11 cellular contexts compared by ENCODE assay signal in the genomic region with DNA sequence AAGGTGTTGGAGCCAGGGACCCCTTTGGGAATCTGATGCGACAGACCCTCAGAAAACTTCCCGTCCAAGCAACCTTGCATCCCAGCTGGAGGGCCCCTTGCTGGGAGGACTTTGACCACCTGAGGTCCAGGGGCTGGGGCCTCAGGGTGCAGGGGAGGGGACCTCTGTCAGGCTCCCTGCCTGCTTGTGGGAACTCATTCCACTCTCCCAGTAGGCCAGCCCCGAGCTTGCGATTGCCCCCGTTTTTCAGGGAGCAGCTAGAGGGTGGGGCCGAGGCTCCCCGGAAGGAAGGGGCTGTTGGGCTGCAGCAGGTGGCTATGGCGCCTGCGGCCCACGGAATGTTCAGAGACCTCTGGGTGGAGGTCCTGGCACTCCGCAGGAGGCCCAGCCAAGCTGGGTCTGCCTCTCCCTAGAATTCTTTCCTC. TPM values are rescaled to one million over a fixed set of nuclear protein-coding genes. Genes with fewer than 3 reads are reported as not detected.
DNase-seq lines count a peak whose midpoint lies in the region; TF ChIP-seq lines count a peak whose summit lies in the region.
"Had no signal": no experiment of that assay in that cellular context is flagged by ENCODE, and none has a peak within 500 bp of the region (broad histone marks: within the 10 kb centered on the region; RNA-seq: fewer than 3 reads in every experiment).

No MANE protein-coding gene starts in this region.

- no peak for TF ChIP-seq CTCF in Peyer's patch (IDR thresholded peaks at IDR 0.05)
- no peak for TF ChIP-seq CTCF in fibroblast of lung (conservative IDR thresholded peaks at IDR 0.05 in 1 of 2, IDR thresholded peaks at IDR 0.05 in 1 of 2; ENCODE audit: low read depth in 1 of 2, low read length in 2 of 2)
- TF ChIP-seq CTCF in osteoblast (IDR thresholded peaks at IDR 0.05; ENCODE audit: extremely low read depth, low read depth, low read length) = no peak
- TF ChIP-seq CTCF in type B pancreatic cell (conservative IDR thresholded peaks at IDR 0.05) = no peak
- no peak for TF ChIP-seq CTCF in GM10248 (IDR thresholded peaks at IDR 0.05; ENCODE audit: control extremely low read depth, extremely low read depth, low read depth, missing control alignments)

- H3K4me2 ChIP-seq in fibroblast of lung (ENCODE audit: extremely low read depth, insufficient read depth, low read length) = peak overlapping the region; percentile 95
- peak overlapping the region; percentile 95 for H3K4me2 ChIP-seq in osteoblast (ENCODE audit: insufficient read depth, low read length)

- H3K27ac Mint-ChIP-seq in type B pancreatic cell = no peak overlapping the region

- no peaks in the 10 kb centered on the region for H3K36me3 Mint-ChIP-seq in type B pancreatic cell

- H3K9me3 ChIP-seq in Peyer's patch (no peaks in the 10 kb centered on the region), fibroblast of lung (ENCODE audit: control insufficient read depth, insufficient read depth, low read depth, low read length) (no peaks in the 10 kb centered on the region), osteoblast (ENCODE audit: low read depth, low read length) (no peaks in the 10 kb centered on the region)

- H2AFZ ChIP-seq in fibroblast of lung (ENCODE audit: low read length) (no peak overlapping the region), osteoblast (ENCODE audit: low read length) (no peak overlapping the region)

- TF ChIP-seq POLR2A in Peyer's patch (IDR thresholded peaks at IDR 0.05) = no peak

- H3K4me1 Mint-ChIP-seq in type B pancreatic cell (ENCODE audit: unreplicated experiment) = peaks cover 12% of the 10 kb centered on the region

- CTCF ChIA-PET in GM10248 (lab: Yijun Ruan, JAX) = interaction anchor here (0.7 to 4.7 kb wide), 5 partner anchors 12 to 146 kb away, joined by 3 to 20 read pairs (median 9); no protein-coding TSS in a partner anchor

- DNase-seq in Peyer's patch = no peak
- DNase-seq in fibroblast of lung (ENCODE audit: low read depth in 2 of 2) = no peak
- DNase-seq in osteoblast (ENCODE audit: insufficient read length, low spot score, missing footprints) = peak; percentile 80
- DNase-seq in type B pancreatic cell (ENCODE audit: extremely low spot score, unreplicated experiment) = no peak
- DNase-seq in T-helper 2 cell = no peak
- DNase-seq in AG08395 (ENCODE audit: low spot score) = no peak
- DNase-seq in GM10248 (ENCODE audit: extremely low spot score) = no peak
- DNase-seq: activated CD8-positive, alpha-beta memory T cell treated with anti-CD3 and anti-CD28 coated beads, Interleukin-2, amount 50 U/mL, for 4 hours; NCI-H446 treated with DMSO at 0.1 percent for 48 hours had no signal

- H3K4me3 Mint-ChIP-seq in type B pancreatic cell = peak overlapping the region; percentile 91

- H3K27me3 ChIP-seq in Peyer's patch (no peaks in the 10 kb centered on the region), fibroblast of lung (ENCODE audit: control insufficient read depth, insufficient read depth, low read length) (no peaks in the 10 kb centered on the region), osteoblast (ENCODE audit: insufficient read depth, low read length) (no peaks in the 10 kb centered on the region)

- H3K27ac ChIP-seq in Peyer's patch = peak overlapping the region; percentile 65 to 96 (median 86)
- no peak overlapping the region for H3K27ac ChIP-seq in fibroblast of lung (ENCODE audit: insufficient read depth, low read length)
- H3K27ac ChIP-seq in osteoblast (ENCODE audit: low read depth, low read length) = no peak overlapping the region
- H3K27ac ChIP-seq: epithelial cell of prostate had no signal

- no peaks in the 10 kb centered on the region for H3K9me3 Mint-ChIP-seq in type B pancreatic cell

- peak overlapping the region in 3 of 4 donors; percentile 68 to 95 (median 75) for H3K4me3 ChIP-seq in Peyer's patch
- H3K4me3 ChIP-seq in fibroblast of lung (replicated peaks in 1 of 4; ENCODE audit: control extremely low read depth in 1 of 4, insufficient read depth in 1 of 4, low read depth in 3 of 4, low read length in 4 of 4) = peak overlapping the region in 3 of 4 experiments; percentile 6 to 91 (median 21)
- H3K4me3 ChIP-seq in osteoblast (ENCODE audit: insufficient read depth, low read length) = peak overlapping the region; percentile 64

- H4K20me1 ChIP-seq in fibroblast of lung (ENCODE audit: control insufficient read depth, extremely low read depth, insufficient read depth, low read length) (no peaks in the 10 kb centered on the region), osteoblast (ENCODE audit: insufficient read depth, low read length) (peaks cover 63% of the 10 kb centered on the region)

- H3K9ac ChIP-seq in fibroblast of lung (ENCODE audit: insufficient read depth, low read length) = no peak overlapping the region

- H3K36me3 ChIP-seq in Peyer's patch = no peaks in the 10 kb centered on the region
- H3K36me3 ChIP-seq in fibroblast of lung (ENCODE audit: control insufficient read depth, insufficient read depth, low read length) = no peaks in the 10 kb centered on the region
- H3K36me3 ChIP-seq in osteoblast (ENCODE audit: insufficient read depth, low read length) = no peaks in the 10 kb centered on the region

- peaks cover 75% of the 10 kb centered on the region for H3K79me2 ChIP-seq in fibroblast of lung (ENCODE audit: control insufficient read depth, insufficient read depth, low read length)
- peaks cover 75% of the 10 kb centered on the region for H3K79me2 ChIP-seq in osteoblast (ENCODE audit: insufficient read depth, low read length)

- H3K27me3 Mint-ChIP-seq in type B pancreatic cell = no peaks in the 10 kb centered on the region

- H3K4me1 ChIP-seq in Peyer's patch (peaks cover 0 to 58% (median 31%) of the 10 kb centered on the region in 4 donors), fibroblast of lung (ENCODE audit: control insufficient read depth, extremely low read depth, insufficient read depth, low read length) (peaks cover 15% of the 10 kb centered on the region), osteoblast (ENCODE audit: insufficient read depth, low read length) (peaks cover 36% of the 10 kb centered on the region)

- POLR2A ChIA-PET in GM10248 (lab: Yijun Ruan, JAX) = no interaction called here

RNA-seq across cellular contexts. Expression of a gene that starts 2.8 kb away (rescaled TPM):
- total RNA-seq in Peyer's patch (100 to 1,000 TPM; 120 to 557 (median 456) TPM), fibroblast of lung (40.8 and 46.2 TPM in 2 replicates), osteoblast (73.7 and 74.2 TPM in 2 replicates), type B pancreatic cell (ENCODE audit: low replicate concordance) (46.9 and 62.0 TPM in 2 replicates)
- 43.7 and 61.4 TPM in 2 replicates for polyA plus RNA-seq in fibroblast of lung
- polyA plus RNA-seq in fibroblast of lung (2012) = 58.8 and 73.6 TPM in 2 replicates
- polyA minus RNA-seq in fibroblast of lung (ENCODE audit: low replicate concordance) = 184 and 228 TPM in 2 replicates

RNA-seq across cellular contexts. Expression of a gene that starts 34.6 kb away (rescaled TPM):
- total RNA-seq in Peyer's patch (100 to 1,000 TPM; 134 to 366 (median 289) TPM), fibroblast of lung (111 and 173 TPM in 2 replicates), osteoblast (209 and 211 TPM in 2 replicates), type B pancreatic cell (ENCODE audit: low replicate concordance) (302 and 418 TPM in 2 replicates)
- polyA plus RNA-seq in fibroblast of lung = 319 and 328 TPM in 2 replicates
- 381 and 398 TPM in 2 replicates for polyA plus RNA-seq in fibroblast of lung (2012)
- polyA minus RNA-seq in fibroblast of lung (ENCODE audit: low replicate concordance) = 594 and 771 TPM in 2 replicates

RNA-seq across cellular contexts. Expression of a gene that starts 38.9 kb away (rescaled TPM):
- total RNA-seq in Peyer's patch (10 to 100 TPM in 1 of 4 donors, 1 to 10 TPM in 2, not detected in 1; 1.2 to 12.4 (median 1.5) TPM), fibroblast of lung (not detected in 2 replicates), osteoblast (0.36 TPM in 1 of 2 replicates, not detected in the other), type B pancreatic cell (ENCODE audit: low replicate concordance) (1.6 and 3.9 TPM in 2 replicates)
- polyA plus RNA-seq in fibroblast of lung = not detected in 2 replicates
- not detected in 2 replicates for polyA plus RNA-seq in fibroblast of lung (2012)
- polyA minus RNA-seq in fibroblast of lung (ENCODE audit: low replicate concordance) = not detected in 2 replicates
- total RNA-seq: renal cortical epithelial cell had no signal

Comparison
In these comparisons a context has a peak if more than half of its experiments do, and no peak if none do; other contexts are left out.
1. H3K27ac ChIP-seq: peak in Peyer's patch (4 of 4); none in fibroblast of lung (single experiment) and osteoblast (single experiment).
2. H3K4me3 ChIP-seq: peak in every context shown above with its lines; median percentile 75 in Peyer's patch; 64 in osteoblast; 21 in fibroblast of lung.